ENCODE assay signal across 20 cellular contexts in genomic region chr6:136192917-136193316, GRCh38.
"Had no signal": no experiment of that assay in that cellular context is flagged by ENCODE, and none has a peak within 500 bp of the region (broad histone marks: within the 10 kb centered on the region; RNA-seq: fewer than 3 reads in every experiment).

No MANE protein-coding gene starts in this region.

- H3K27ac Mint-ChIP-seq: effector memory CD8-positive, alpha-beta T cell; immature natural killer cell; natural killer cell; stimulated activated naive B cell treated with anti-CD40 and anti-IgM and Interleukin-4, amounts not matched to agents 10 μg/mL and 1 μg/mL and 100 μg/mL, for 72 hours; stimulated activated naive CD8-positive, alpha-beta T cell treated with anti-CD3 and anti-CD28 coated beads, Interleukin-15, Interleukin-2, amounts not matched to agents 100 ng/mL and 50 ng/mL, for 24 hours had no signal

- H3K9me3 Mint-ChIP-seq: effector memory CD8-positive, alpha-beta T cell; immature natural killer cell; natural killer cell; stimulated activated naive B cell treated with anti-CD40 and anti-IgM and Interleukin-4, amounts not matched to agents 10 μg/mL and 1 μg/mL and 100 μg/mL, for 72 hours; stimulated activated naive CD8-positive, alpha-beta T cell treated with anti-CD3 and anti-CD28 coated beads, Interleukin-15, Interleukin-2, amounts not matched to agents 100 ng/mL and 50 ng/mL, for 24 hours had no signal

- H3K4me3 Mint-ChIP-seq: effector memory CD8-positive, alpha-beta T cell; immature natural killer cell; natural killer cell; stimulated activated naive B cell treated with anti-CD40 and anti-IgM and Interleukin-4, amounts not matched to agents 10 μg/mL and 1 μg/mL and 100 μg/mL, for 72 hours; stimulated activated naive CD8-positive, alpha-beta T cell treated with anti-CD3 and anti-CD28 coated beads, Interleukin-15, Interleukin-2, amounts not matched to agents 100 ng/mL and 50 ng/mL, for 24 hours had no signal

- ATAC-seq: effector memory CD8-positive, alpha-beta T cell; left colon; natural killer cell; stimulated activated naive B cell treated with anti-CD40 and anti-IgM and Interleukin-4, amounts not matched to agents 10 μg/mL and 1 μg/mL and 100 μg/mL, for 72 hours had no signal

- H3K4me1 Mint-ChIP-seq: immature natural killer cell; natural killer cell; stimulated activated naive B cell treated with anti-CD40 and anti-IgM and Interleukin-4, amounts not matched to agents 10 μg/mL and 1 μg/mL and 100 μg/mL, for 72 hours had no signal

- H3K27me3 Mint-ChIP-seq: stimulated activated naive B cell treated with anti-CD40 and anti-IgM and Interleukin-4, amounts not matched to agents 10 μg/mL and 1 μg/mL and 100 μg/mL, for 72 hours had no signal

- H3K36me3 Mint-ChIP-seq: immature natural killer cell, natural killer cell had no signal

- DNase-seq: cerebellar nuclear complex; cortex of kidney; effector memory CD8-positive, alpha-beta T cell; erythroblast; esophagus squamous epithelium; hypothalamus; immature natural killer cell; islet precursor cell; kidney glomerular epithelial cell; left colon; mesendoderm; natural killer cell; occipital lobe; ovary; retina; stimulated activated CD4-positive, alpha-beta T cell treated with anti-CD3 and anti-CD28 coated beads, Interleukin-15, amount 100 ng/mL, for 24 hours; stimulated activated CD4-positive, alpha-beta T cell treated with anti-CD3 and anti-CD28 coated beads, Interleukin-2, amount 100 ng/mL, for 48 hours; stimulated activated naive B cell treated with anti-CD40 and anti-IgM and Interleukin-4, amounts not matched to agents 10 μg/mL and 1 μg/mL and 100 μg/mL, for 72 hours; upper lobe of left lung had no signal
